ENCODE assay signal across 1 cellular context in genomic region chr15:96316953-96317629, GRCh38.
TF ChIP-seq lines count a peak whose summit lies in the region.

No MANE protein-coding gene starts in this region.

TF ChIP-seq in GM23338, 12 proteins besides CTCF, POLR2A, EP300 and RAD21 (continued from another document):
- TF ChIP-seq REST (IDR thresholded peaks at IDR 0.05; ENCODE audit: unreplicated experiment) (no peak), ZNF114 (CRISPR knock-in tag; IDR thresholded peaks at IDR 0.05) (no peak), CREB1 (CRISPR knock-in tag; IDR thresholded peaks at IDR 0.05; ENCODE audit: low read depth) (no peak), JUNB (IDR thresholded peaks at IDR 0.05; ENCODE audit: unreplicated experiment) (no peak), POLR2AphosphoS5 (IDR thresholded peaks at IDR 0.05; ENCODE audit: low read depth) (no peak), ETS1 (IDR thresholded peaks at IDR 0.05) (no peak), ZNF331 (CRISPR knock-in tag; IDR thresholded peaks at IDR 0.05; ENCODE audit: low read depth) (no peak), STAT1 (IDR thresholded peaks at IDR 0.05; ENCODE audit: unreplicated experiment) (no peak)
